26 cellular contexts compared by ENCODE assay signal in genomic region chr14:72632727-72633126, GRCh38.
"Had no signal": no experiment of that assay in that cellular context is flagged by ENCODE, and none has a peak within 500 bp of the region (broad histone marks: within the 10 kb centered on the region; RNA-seq: fewer than 3 reads in every experiment).

No MANE protein-coding gene starts in this region.

- DNase-seq: naive thymus-derived CD4-positive, alpha-beta T cell; natural killer cell; pancreas; right cardiac atrium; spleen; stimulated activated CD4-positive, alpha-beta T cell treated with anti-CD3 and anti-CD28 coated beads, Interleukin-12 subunit alpha, Interleukin-12 subunit beta, amount 100 ng/mL, for 4 hours; stimulated activated CD4-positive, alpha-beta T cell treated with anti-CD3 and anti-CD28 coated beads, Interleukin-1b, Interleukin-23, amount 100 ng/mL, for 48 hours; stimulated activated CD4-positive, alpha-beta T cell treated with anti-CD3 and anti-CD28 coated beads, Interleukin-4, amount 100 ng/mL, for 1 hour; stimulated activated CD4-positive, alpha-beta T cell treated with anti-CD3 and anti-CD28 coated beads, Interleukin-4, amount 100 ng/mL, for 4 hours; stimulated activated CD8-positive, alpha-beta memory T cell treated with anti-CD3 and anti-CD28 coated beads, Interleukin-4, amount 100 ng/mL, for 48 hours; stimulated activated naive CD4-positive, alpha-beta T cell; stimulated activated naive CD8-positive, alpha-beta T cell treated with anti-CD3 and anti-CD28 coated beads, Interleukin-15, amount 100 ng/mL, for 72 hours; stimulated activated naive CD8-positive, alpha-beta T cell treated with anti-CD3 and anti-CD28 coated beads, Interleukin-15, Interleukin-2, amounts not matched to agents 100 U/mL and 50 U/mL, for 24 hours; substantia nigra; testis; tibial artery; transverse colon; upper lobe of right lung had no signal

- H3K36me3 ChIP-seq: neural progenitor cell, pancreas, prostate gland, spleen, suprapubic skin, tibial artery, transverse colon, upper lobe of right lung, vagina had no signal

- H3K4me3 ChIP-seq: neural progenitor cell, pancreas, prostate gland, skin epidermis, smooth muscle cell, spleen, suprapubic skin, testis, tibial artery, transverse colon, upper lobe of right lung, vagina had no signal

- ATAC-seq: naive thymus-derived CD4-positive, alpha-beta T cell; natural killer cell; pancreas; sciatic nerve; stimulated activated memory B cell treated with anti-CD40 and anti-IgM and Interleukin-4, amounts not matched to agents 10 μg/mL and 1 μg/mL and 100 μg/mL, for 72 hours; stimulated activated naive CD8-positive, alpha-beta T cell treated with anti-CD3 and anti-CD28 coated beads, Interleukin-15, amount 100 ng/mL, for 72 hours; stimulated activated naive CD8-positive, alpha-beta T cell treated with anti-CD3 and anti-CD28 coated beads, Interleukin-15, Interleukin-2, amounts not matched to agents 100 U/mL and 50 U/mL, for 24 hours; upper lobe of right lung had no signal

- FAIRE-seq: pancreas had no signal

- H3K27me3 ChIP-seq: neural progenitor cell, pancreas, spleen, suprapubic skin, testis, tibial artery, transverse colon, upper lobe of right lung, vagina had no signal

- H3K27ac ChIP-seq: neural progenitor cell, pancreas, prostate gland, skin epidermis, spleen, suprapubic skin, testis, tibial artery, transverse colon, upper lobe of right lung, vagina had no signal

- H3K4me1 ChIP-seq: neural progenitor cell, pancreas, prostate gland, spleen, suprapubic skin, testis, tibial artery, transverse colon, upper lobe of right lung, vagina had no signal

- H3K9me3 ChIP-seq: pancreas, prostate gland, suprapubic skin, testis, tibial artery, transverse colon, upper lobe of right lung, vagina had no signal

- H3K9ac ChIP-seq: neural progenitor cell had no signal

- H3K4me2 ChIP-seq: neural progenitor cell, smooth muscle cell had no signal

- H2AFZ ChIP-seq: neural progenitor cell had no signal
